In genomic region chr2:202035941-202036372, GRCh38 we compare ENCODE assay signal across 14 cellular contexts. TPM values are rescaled to one million over a fixed set of nuclear protein-coding genes. Genes with fewer than 3 reads are reported as not detected.
DNase-seq lines count a peak whose midpoint lies in the region; ATAC-seq and TF ChIP-seq lines count a peak whose summit lies in the region.
"Had no signal": no experiment of that assay in that cellular context is flagged by ENCODE, and none has a peak within 500 bp of the region (broad histone marks: within the 10 kb centered on the region; RNA-seq: fewer than 3 reads in every experiment).

No MANE protein-coding gene starts in this region.

- no peak for TF ChIP-seq POLR2A in heart left ventricle (IDR thresholded peaks at IDR 0.05)

- H3K9ac ChIP-seq in mucosa of rectum (ENCODE audit: low read depth in 1 of 2, low read length in 2 of 2): no peak overlapping the region
- H3K9ac ChIP-seq: BLaER1 treated with 17β-estradiol and CSF1 and Interleukin-3, amounts not matched to agents 10 nM and 100 nM had no signal

- H3K4me1 ChIP-seq in heart left ventricle: peaks cover 0 to 53% (median 27%) of the 10 kb centered on the region in 12 donors
- peaks cover 0 to 14% of the 10 kb centered on the region in 2 donors for H3K4me1 ChIP-seq in esophagus (ENCODE audit: control insufficient read depth in 2 of 2, insufficient read depth in 2 of 2, low read length in 1 of 2)
- H3K4me1 ChIP-seq in mucosa of rectum (ENCODE audit: control insufficient read depth in 2 of 2, insufficient read depth in 2 of 2, low read length in 2 of 2): peaks cover 18 to 23% of the 10 kb centered on the region in 2 donors
- H3K4me1 ChIP-seq in urinary bladder (ENCODE audit: insufficient read depth): no peaks in the 10 kb centered on the region

- TF ChIP-seq CTCF in heart left ventricle (IDR thresholded peaks at IDR 0.05): no peak

- H3K27ac ChIP-seq in heart left ventricle (peak overlapping the region in 8 of 12 donors; percentile 54 to 99 (median 76)), esophagus (ENCODE audit: low read depth in 2 of 2, low read length in 1 of 2) (peak overlapping the region; percentile 73 to 92), mucosa of rectum (ENCODE audit: low read depth in 2 of 2, low read length in 2 of 2) (peak overlapping the region in 1 of 2 donors; percentile 84), urinary bladder (ENCODE audit: low read depth) (no peak overlapping the region)
- H3K27ac ChIP-seq: BLaER1 treated with 17β-estradiol and CSF1 and Interleukin-3, amounts not matched to agents 10 nM and 100 nM; RWPE1 had no signal

- no peaks in the 10 kb centered on the region for H3K36me3 ChIP-seq in heart left ventricle
- no peaks in the 10 kb centered on the region for H3K36me3 ChIP-seq in esophagus (ENCODE audit: control insufficient read depth in 2 of 2, insufficient read depth in 2 of 2, low read length in 1 of 2)
- no peaks in the 10 kb centered on the region for H3K36me3 ChIP-seq in mucosa of rectum (ENCODE audit: control insufficient read depth in 2 of 2, insufficient read depth in 2 of 2, low read length in 2 of 2)
- peaks cover under 1% of the 10 kb centered on the region for H3K36me3 ChIP-seq in urinary bladder (ENCODE audit: insufficient read depth)
- H3K36me3 ChIP-seq: BLaER1 treated with 17β-estradiol and CSF1 and Interleukin-3, amounts not matched to agents 10 nM and 100 nM had no signal

- H3K4me3 ChIP-seq in heart left ventricle (peak overlapping the region in 11 of 12 donors; percentile 52 to 90 (median 79)), esophagus (ENCODE audit: low read depth in 1 of 2, low read length in 2 of 2) (peak overlapping the region; percentile 68 to 77), mucosa of rectum (ENCODE audit: low read length in 2 of 2) (peak overlapping the region; percentile 44 to 78), urinary bladder (ENCODE audit: low read depth, low read length) (peak overlapping the region; percentile 81)

- 34 to 50% (median 37%) methylated on average over 27 to 32 of the region's 32 CpGs for WGBS in heart left ventricle, 4 donors
- WGBS in esophagus, 2 donors: 65 to 69% methylated on average over 32 of the region's 32 CpGs
- WGBS in urinary bladder: 23% methylated on average over 32 of the region's 32 CpGs

- H3K27me3 ChIP-seq in heart left ventricle: peaks cover 0 to 75% (median 5%) of the 10 kb centered on the region in 9 donors
- H3K27me3 ChIP-seq in esophagus (ENCODE audit: control insufficient read depth in 1 of 2, insufficient read depth in 2 of 2, low read length in 2 of 2): no peaks in the 10 kb centered on the region
- peaks cover 7 to 11% of the 10 kb centered on the region in 2 donors for H3K27me3 ChIP-seq in mucosa of rectum (ENCODE audit: control insufficient read depth in 2 of 2, insufficient read depth in 2 of 2, low read length in 2 of 2)
- H3K27me3 ChIP-seq: testis had no signal

- intact Hi-C loops in heart left ventricle (cut with DNase I) (loop anchor here (2.0 to 10.0 kb wide), 12 partner anchors 84 to 251 kb away; partner anchors contain the start of gene ALS2 (in 1 of the 10)), Right ventricle myocardium inferior (cut with DNase I) (loop anchor here (2.0 to 10.0 kb wide), 4 partner anchors 126 to 254 kb away; partner anchors contain the start of gene ALS2)

- DNase-seq in heart left ventricle: peak in 2 of 5 donors; percentile 47 to 65
- DNase-seq in Right ventricle myocardium inferior (ENCODE audit: missing footprints): no peak
- no peak for DNase-seq in T-helper 2 cell
- DNase-seq in NCI-H510A treated with DMSO at 0.1 percent for 48 hours (lab: John Stamatoyannopoulos, UW): no peak
- DNase-seq: natural killer cell, NCI-H2029 had no signal

- ATAC-seq in heart left ventricle: no peak
- no peak for ATAC-seq in Right ventricle myocardium inferior
- no peak for ATAC-seq in HG02852 (IDR thresholded peaks at IDR 0.05; ENCODE audit: unreplicated experiment)
- ATAC-seq: activated T-helper 17 cell treated with anti-CD3 and anti-CD28 coated beads, Interleukin-2, amount 50 U/mL, for 72 hours; natural killer cell had no signal

- H3K9me3 ChIP-seq in heart left ventricle (no peaks in the 10 kb centered on the region), esophagus (ENCODE audit: control insufficient read depth in 2 of 2, insufficient read depth in 1 of 2, low read depth in 1 of 2, low read length in 1 of 2) (peaks cover 0 to 5% of the 10 kb centered on the region in 2 donors), mucosa of rectum (ENCODE audit: control insufficient read depth in 2 of 2, low read length in 2 of 2) (no peaks in the 10 kb centered on the region)
- H3K9me3 ChIP-seq: BLaER1 treated with 17β-estradiol and CSF1 and Interleukin-3, amounts not matched to agents 10 nM and 100 nM; testis had no signal

RNA-seq across cellular contexts. Expression of gene FZD7, which starts 2.3 kb away (rescaled TPM):
- total RNA-seq in heart left ventricle (10 to 100 TPM; 11.3 to 42.0 (median 25.5) TPM), Right ventricle myocardium inferior (24.2 TPM), urinary bladder (69.5 TPM)
- polyA plus RNA-seq in heart left ventricle (1 to 10 TPM; 1.7 to 8.8 TPM), esophagus (1 to 10 TPM; 2.7 to 5.7 TPM), urinary bladder (92.2 TPM)

RNA-seq across cellular contexts. Expression of gene KIAA2012, which starts 37.1 kb away (rescaled TPM):
- under 1 TPM in 1 of 9 donors, not detected in 8; 0.08 TPM for total RNA-seq in heart left ventricle
- polyA plus RNA-seq in heart left ventricle: not detected
- not detected for total RNA-seq in Right ventricle myocardium inferior
- not detected for polyA plus RNA-seq in esophagus
- total RNA-seq in urinary bladder: 0.16 TPM
- polyA plus RNA-seq in urinary bladder: 0.05 TPM
- total RNA-seq: activated T-helper 17 cell treated with anti-CD3 and anti-CD28 coated beads, Interleukin-2, amount 50 U/mL, for 72 hours; natural killer cell had no signal
